Comparison of ENCODE assay signal across 6 cellular contexts in genomic region chr12:22835431-22835830, GRCh38.
"Had no signal": no experiment of that assay in that cellular context is flagged by ENCODE, and none has a peak within 500 bp of the region (broad histone marks: within the 10 kb centered on the region; RNA-seq: fewer than 3 reads in every experiment).

No MANE protein-coding gene starts in this region.

- FAIRE-seq: HepG2, K562 had no signal

- H3K27ac ChIP-seq: HL-60 had no signal

- DNase-seq: IMR-90, KBM-7, KG1 had no signal

- H3K4me3 ChIP-seq: K562 had no signal
